In genomic region chr9:12774861-12775367, GRCh38 we compare ENCODE assay signal across 1 cellular context.
A peak's percentile ranks its signal among the peaks of the same experiment; 100 is the strongest.
TF ChIP-seq lines count a peak whose summit lies in the region.

TSS of gene LURAP1L (plus strand) at chr9:12775020. CDS start at chr9:12775716, 696 bp downstream.

TF ChIP-seq in HepG2, 621 proteins besides CTCF, POLR2A, EP300 and RAD21 (continued from another document and continues in another):
- TF ChIP-seq, protein P1, sequence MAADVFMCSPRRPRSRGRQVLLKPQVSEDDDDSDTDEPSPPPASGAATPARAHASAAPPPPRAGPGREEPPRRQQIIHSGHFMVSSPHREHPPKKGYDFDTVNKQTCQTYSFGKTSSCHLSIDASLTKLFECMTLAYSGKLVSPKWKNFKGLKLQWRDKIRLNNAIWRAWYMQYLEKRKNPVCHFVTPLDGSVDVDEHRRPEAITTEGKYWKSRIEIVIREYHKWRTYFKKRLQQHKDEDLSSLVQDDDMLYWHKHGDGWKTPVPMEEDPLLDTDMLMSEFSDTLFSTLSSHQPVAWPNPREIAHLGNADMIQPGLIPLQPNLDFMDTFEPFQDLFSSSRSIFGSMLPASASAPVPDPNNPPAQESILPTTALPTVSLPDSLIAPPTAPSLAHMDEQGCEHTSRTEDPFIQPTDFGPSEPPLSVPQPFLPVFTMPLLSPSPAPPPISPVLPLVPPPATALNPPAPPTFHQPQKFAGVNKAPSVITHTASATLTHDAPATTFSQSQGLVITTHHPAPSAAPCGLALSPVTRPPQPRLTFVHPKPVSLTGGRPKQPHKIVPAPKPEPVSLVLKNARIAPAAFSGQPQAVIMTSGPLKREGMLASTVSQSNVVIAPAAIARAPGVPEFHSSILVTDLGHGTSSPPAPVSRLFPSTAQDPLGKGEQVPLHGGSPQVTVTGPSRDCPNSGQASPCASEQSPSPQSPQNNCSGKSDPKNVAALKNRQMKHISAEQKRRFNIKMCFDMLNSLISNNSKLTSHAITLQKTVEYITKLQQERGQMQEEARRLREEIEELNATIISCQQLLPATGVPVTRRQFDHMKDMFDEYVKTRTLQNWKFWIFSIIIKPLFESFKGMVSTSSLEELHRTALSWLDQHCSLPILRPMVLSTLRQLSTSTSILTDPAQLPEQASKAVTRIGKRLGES (CRISPR knock-in tag; IDR thresholded peaks at IDR 0.05; ENCODE audit: borderline replicate concordance) = no peak
- TF ChIP-seq MAFG (CRISPR knock-in tag; IDR thresholded peaks at IDR 0.05) (no peak), CENPT (CRISPR knock-in tag; IDR thresholded peaks at IDR 0.05; ENCODE audit: low read depth) (no peak), ZNF644 (CRISPR knock-in tag; IDR thresholded peaks at IDR 0.05; ENCODE audit: low read depth) (0 out of 2 replicates have a peak, but pooled peaks have one; percentile 33), ZNF205 (CRISPR knock-in tag; IDR thresholded peaks at IDR 0.05) (no peak), ZNF646 (CRISPR knock-in tag; IDR thresholded peaks at IDR 0.05) (no peak), ZNF281 (CRISPR knock-in tag; IDR thresholded peaks at IDR 0.05; ENCODE audit: borderline replicate concordance) (no peak), SP2 (CRISPR knock-in tag; IDR thresholded peaks at IDR 0.05) (no peak), ZNF460 (CRISPR knock-in tag; IDR thresholded peaks at IDR 0.05; ENCODE audit: borderline replicate concordance) (no peak), TIGD3 (CRISPR knock-in tag; IDR thresholded peaks at IDR 0.05; ENCODE audit: borderline replicate concordance) (no peak), HIC2 (CRISPR knock-in tag; IDR thresholded peaks at IDR 0.05; ENCODE audit: low read depth) (no peak), ZIK1 (CRISPR knock-in tag; IDR thresholded peaks at IDR 0.05; ENCODE audit: borderline replicate concordance, low read depth) (no peak), ZXDC (CRISPR knock-in tag; IDR thresholded peaks at IDR 0.05) (no peak)
- TF ChIP-seq, protein P2, sequence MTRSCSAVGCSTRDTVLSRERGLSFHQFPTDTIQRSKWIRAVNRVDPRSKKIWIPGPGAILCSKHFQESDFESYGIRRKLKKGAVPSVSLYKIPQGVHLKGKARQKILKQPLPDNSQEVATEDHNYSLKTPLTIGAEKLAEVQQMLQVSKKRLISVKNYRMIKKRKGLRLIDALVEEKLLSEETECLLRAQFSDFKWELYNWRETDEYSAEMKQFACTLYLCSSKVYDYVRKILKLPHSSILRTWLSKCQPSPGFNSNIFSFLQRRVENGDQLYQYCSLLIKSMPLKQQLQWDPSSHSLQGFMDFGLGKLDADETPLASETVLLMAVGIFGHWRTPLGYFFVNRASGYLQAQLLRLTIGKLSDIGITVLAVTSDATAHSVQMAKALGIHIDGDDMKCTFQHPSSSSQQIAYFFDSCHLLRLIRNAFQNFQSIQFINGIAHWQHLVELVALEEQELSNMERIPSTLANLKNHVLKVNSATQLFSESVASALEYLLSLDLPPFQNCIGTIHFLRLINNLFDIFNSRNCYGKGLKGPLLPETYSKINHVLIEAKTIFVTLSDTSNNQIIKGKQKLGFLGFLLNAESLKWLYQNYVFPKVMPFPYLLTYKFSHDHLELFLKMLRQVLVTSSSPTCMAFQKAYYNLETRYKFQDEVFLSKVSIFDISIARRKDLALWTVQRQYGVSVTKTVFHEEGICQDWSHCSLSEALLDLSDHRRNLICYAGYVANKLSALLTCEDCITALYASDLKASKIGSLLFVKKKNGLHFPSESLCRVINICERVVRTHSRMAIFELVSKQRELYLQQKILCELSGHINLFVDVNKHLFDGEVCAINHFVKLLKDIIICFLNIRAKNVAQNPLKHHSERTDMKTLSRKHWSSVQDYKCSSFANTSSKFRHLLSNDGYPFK (CRISPR knock-in tag; IDR thresholded peaks at IDR 0.05; ENCODE audit: borderline replicate concordance) = no peak
- TF ChIP-seq, protein P3, sequence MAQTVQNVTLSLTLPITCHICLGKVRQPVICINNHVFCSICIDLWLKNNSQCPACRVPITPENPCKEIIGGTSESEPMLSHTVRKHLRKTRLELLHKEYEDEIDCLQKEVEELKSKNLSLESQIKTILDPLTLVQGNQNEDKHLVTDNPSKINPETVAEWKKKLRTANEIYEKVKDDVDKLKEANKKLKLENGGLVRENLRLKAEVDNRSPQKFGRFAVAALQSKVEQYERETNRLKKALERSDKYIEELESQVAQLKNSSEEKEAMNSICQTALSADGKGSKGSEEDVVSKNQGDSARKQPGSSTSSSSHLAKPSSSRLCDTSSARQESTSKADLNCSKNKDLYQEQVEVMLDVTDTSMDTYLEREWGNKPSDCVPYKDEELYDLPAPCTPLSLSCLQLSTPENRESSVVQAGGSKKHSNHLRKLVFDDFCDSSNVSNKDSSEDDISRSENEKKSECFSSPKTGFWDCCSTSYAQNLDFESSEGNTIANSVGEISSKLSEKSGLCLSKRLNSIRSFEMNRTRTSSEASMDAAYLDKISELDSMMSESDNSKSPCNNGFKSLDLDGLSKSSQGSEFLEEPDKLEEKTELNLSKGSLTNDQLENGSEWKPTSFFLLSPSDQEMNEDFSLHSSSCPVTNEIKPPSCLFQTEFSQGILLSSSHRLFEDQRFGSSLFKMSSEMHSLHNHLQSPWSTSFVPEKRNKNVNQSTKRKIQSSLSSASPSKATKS (CRISPR knock-in tag; IDR thresholded peaks at IDR 0.05) = no peak
- TF ChIP-seq, protein P4, sequence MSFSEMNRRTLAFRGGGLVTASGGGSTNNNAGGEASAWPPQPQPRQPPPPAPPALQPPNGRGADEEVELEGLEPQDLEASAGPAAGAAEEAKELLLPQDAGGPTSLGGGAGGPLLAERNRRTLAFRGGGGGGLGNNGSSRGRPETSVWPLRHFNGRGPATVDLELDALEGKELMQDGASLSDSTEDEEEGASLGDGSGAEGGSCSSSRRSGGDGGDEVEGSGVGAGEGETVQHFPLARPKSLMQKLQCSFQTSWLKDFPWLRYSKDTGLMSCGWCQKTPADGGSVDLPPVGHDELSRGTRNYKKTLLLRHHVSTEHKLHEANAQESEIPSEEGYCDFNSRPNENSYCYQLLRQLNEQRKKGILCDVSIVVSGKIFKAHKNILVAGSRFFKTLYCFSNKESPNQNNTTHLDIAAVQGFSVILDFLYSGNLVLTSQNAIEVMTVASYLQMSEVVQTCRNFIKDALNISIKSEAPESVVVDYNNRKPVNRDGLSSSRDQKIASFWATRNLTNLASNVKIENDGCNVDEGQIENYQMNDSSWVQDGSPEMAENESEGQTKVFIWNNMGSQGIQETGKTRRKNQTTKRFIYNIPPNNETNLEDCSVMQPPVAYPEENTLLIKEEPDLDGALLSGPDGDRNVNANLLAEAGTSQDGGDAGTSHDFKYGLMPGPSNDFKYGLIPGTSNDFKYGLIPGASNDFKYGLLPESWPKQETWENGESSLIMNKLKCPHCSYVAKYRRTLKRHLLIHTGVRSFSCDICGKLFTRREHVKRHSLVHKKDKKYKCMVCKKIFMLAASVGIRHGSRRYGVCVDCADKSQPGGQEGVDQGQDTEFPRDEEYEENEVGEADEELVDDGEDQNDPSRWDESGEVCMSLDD (CRISPR knock-in tag; IDR thresholded peaks at IDR 0.05; ENCODE audit: borderline replicate concordance) = no peak
- TF ChIP-seq, protein P5, sequence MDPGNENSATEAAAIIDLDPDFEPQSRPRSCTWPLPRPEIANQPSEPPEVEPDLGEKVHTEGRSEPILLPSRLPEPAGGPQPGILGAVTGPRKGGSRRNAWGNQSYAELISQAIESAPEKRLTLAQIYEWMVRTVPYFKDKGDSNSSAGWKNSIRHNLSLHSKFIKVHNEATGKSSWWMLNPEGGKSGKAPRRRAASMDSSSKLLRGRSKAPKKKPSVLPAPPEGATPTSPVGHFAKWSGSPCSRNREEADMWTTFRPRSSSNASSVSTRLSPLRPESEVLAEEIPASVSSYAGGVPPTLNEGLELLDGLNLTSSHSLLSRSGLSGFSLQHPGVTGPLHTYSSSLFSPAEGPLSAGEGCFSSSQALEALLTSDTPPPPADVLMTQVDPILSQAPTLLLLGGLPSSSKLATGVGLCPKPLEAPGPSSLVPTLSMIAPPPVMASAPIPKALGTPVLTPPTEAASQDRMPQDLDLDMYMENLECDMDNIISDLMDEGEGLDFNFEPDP (CRISPR knock-in tag; conservative IDR thresholded peaks at IDR 0.05) = no peak
